18 cellular contexts compared by ENCODE assay signal in genomic region chr19:41411094-41411493, GRCh38. TPM values are rescaled to one million over a fixed set of nuclear protein-coding genes. Genes with fewer than 3 reads are reported as not detected.
DNase-seq lines count a peak whose midpoint lies in the region; ATAC-seq and TF ChIP-seq lines count a peak whose summit lies in the region.
"Had no signal": no experiment of that assay in that cellular context is flagged by ENCODE, and none has a peak within 500 bp of the region (broad histone marks: within the 10 kb centered on the region; RNA-seq: fewer than 3 reads in every experiment).

No MANE protein-coding gene starts in this region.

- H3K36me3 ChIP-seq in adrenal gland (replicated peaks in 1 of 2) (peaks cover 0 to 43% of the 10 kb centered on the region in 2 donors), esophagus (ENCODE audit: control insufficient read depth in 2 of 2, insufficient read depth in 2 of 2, low read length in 1 of 2) (peaks cover 5 to 27% of the 10 kb centered on the region in 2 donors)

- no peaks in the 10 kb centered on the region for H3K27me3 Mint-ChIP-seq in stimulated activated naive CD8-positive, alpha-beta T cell treated with anti-CD3 and anti-CD28 coated beads, Interleukin-15, amount 100 ng/mL, for 72 hours
- H3K27me3 Mint-ChIP-seq: CD4-positive, alpha-beta memory T cell had no signal

- DNase-seq in HL-60 (ENCODE audit: low read depth in 1 of 2, low spot score in 1 of 2) = no peak
- no peak for DNase-seq in adrenal gland
- no peak for DNase-seq in stimulated activated effector memory CD8-positive, alpha-beta T cell treated with anti-CD3 and anti-CD28 coated beads, Interleukin-12 subunit alpha, Interleukin-12 subunit beta, amount 100 ng/mL, for 72 hours (ENCODE audit: low spot score in 2 of 2)
- no peak for DNase-seq in hippocampal formation (lab: John Stamatoyannopoulos, UW)
- DNase-seq in stimulated activated naive CD8-positive, alpha-beta T cell treated with anti-CD3 and anti-CD28 coated beads, Interleukin-15, amount 100 ng/mL, for 72 hours = no peak
- DNase-seq: Calu3; CD4-positive, alpha-beta memory T cell; H7; IMR-90; NCI-H1417; NCI-H2029 treated with DMSO at 0.1 percent for 48 hours; NCI-H774; PC-9; SK-N-SH had no signal

- H3K4me3 ChIP-seq in HL-60 (replicated peaks; ENCODE audit: insufficient read depth, low read length) (no peak overlapping the region), adrenal gland (no peak overlapping the region), esophagus (ENCODE audit: low read depth in 1 of 2, low read length in 2 of 2) (no peak overlapping the region)
- H3K4me3 ChIP-seq: PC-9 had no signal

- H3K27ac ChIP-seq in HL-60 (replicated peaks) = peak overlapping the region; percentile 92
- H3K27ac ChIP-seq in adrenal gland = peak overlapping the region in 3 of 5 donors; percentile 48 to 79 (median 62)
- peak overlapping the region; percentile 2 to 15 for H3K27ac ChIP-seq in esophagus (ENCODE audit: low read depth in 2 of 2, low read length in 1 of 2)
- H3K27ac ChIP-seq: PC-9 had no signal

- peaks cover 14 to 26% of the 10 kb centered on the region in 2 donors for H3K4me1 ChIP-seq in adrenal gland (replicated peaks in 1 of 2)
- peaks cover 3 to 10% of the 10 kb centered on the region in 2 donors for H3K4me1 ChIP-seq in esophagus (ENCODE audit: control insufficient read depth in 2 of 2, insufficient read depth in 2 of 2, low read length in 1 of 2)

- TF ChIP-seq CTCF in HL-60 (IDR thresholded peaks at IDR 0.05; ENCODE audit: insufficient read depth, low read length) = no peak
- no peak for TF ChIP-seq CTCF in adrenal gland (IDR thresholded peaks at IDR 0.05)

- 69 to 100% (median 90%) methylated on average over 2 of the region's 2 CpGs for WGBS in adrenal gland, 4 donors
- 71 to 85% methylated on average over 2 of the region's 2 CpGs for WGBS in esophagus, 2 donors

- no peaks in the 10 kb centered on the region for H3K9me3 ChIP-seq in adrenal gland (replicated peaks in 1 of 3)
- no peaks in the 10 kb centered on the region for H3K9me3 ChIP-seq in esophagus (ENCODE audit: control insufficient read depth in 2 of 2, insufficient read depth in 1 of 2, low read depth in 1 of 2, low read length in 1 of 2)
- H3K9me3 ChIP-seq: SK-N-SH had no signal

- H3K9me3 Mint-ChIP-seq in stimulated activated effector memory CD8-positive, alpha-beta T cell treated with anti-CD3 and anti-CD28 coated beads, Interleukin-12 subunit alpha, Interleukin-12 subunit beta, amount 100 ng/mL, for 72 hours = no peaks in the 10 kb centered on the region
- H3K9me3 Mint-ChIP-seq in stimulated activated naive CD8-positive, alpha-beta T cell treated with anti-CD3 and anti-CD28 coated beads, Interleukin-15, amount 100 ng/mL, for 72 hours = no peaks in the 10 kb centered on the region
- H3K9me3 Mint-ChIP-seq: CD4-positive, alpha-beta memory T cell had no signal

- peaks cover 15% of the 10 kb centered on the region for H3K4me1 Mint-ChIP-seq in stimulated activated effector memory CD8-positive, alpha-beta T cell treated with anti-CD3 and anti-CD28 coated beads, Interleukin-12 subunit alpha, Interleukin-12 subunit beta, amount 100 ng/mL, for 72 hours
- peaks cover 5% of the 10 kb centered on the region for H3K4me1 Mint-ChIP-seq in stimulated activated naive CD8-positive, alpha-beta T cell treated with anti-CD3 and anti-CD28 coated beads, Interleukin-15, amount 100 ng/mL, for 72 hours

- peaks cover 39% of the 10 kb centered on the region for H3K36me3 Mint-ChIP-seq in stimulated activated effector memory CD8-positive, alpha-beta T cell treated with anti-CD3 and anti-CD28 coated beads, Interleukin-12 subunit alpha, Interleukin-12 subunit beta, amount 100 ng/mL, for 72 hours

- H3K4me3 Mint-ChIP-seq in stimulated activated effector memory CD8-positive, alpha-beta T cell treated with anti-CD3 and anti-CD28 coated beads, Interleukin-12 subunit alpha, Interleukin-12 subunit beta, amount 100 ng/mL, for 72 hours = no peak overlapping the region
- no peak overlapping the region for H3K4me3 Mint-ChIP-seq in stimulated activated naive CD8-positive, alpha-beta T cell treated with anti-CD3 and anti-CD28 coated beads, Interleukin-15, amount 100 ng/mL, for 72 hours

- intact Hi-C loops in adrenal gland (cut with DNase I) = no loop called here

- H3K27ac Mint-ChIP-seq in stimulated activated effector memory CD8-positive, alpha-beta T cell treated with anti-CD3 and anti-CD28 coated beads, Interleukin-12 subunit alpha, Interleukin-12 subunit beta, amount 100 ng/mL, for 72 hours = peak overlapping the region; percentile 50
- H3K27ac Mint-ChIP-seq in stimulated activated naive CD8-positive, alpha-beta T cell treated with anti-CD3 and anti-CD28 coated beads, Interleukin-15, amount 100 ng/mL, for 72 hours = no peak overlapping the region
- H3K27ac Mint-ChIP-seq: CD4-positive, alpha-beta memory T cell had no signal

- no peak for ATAC-seq in stimulated activated effector memory CD8-positive, alpha-beta T cell treated with anti-CD3 and anti-CD28 coated beads, Interleukin-12 subunit alpha, Interleukin-12 subunit beta, amount 100 ng/mL, for 72 hours
- ATAC-seq in GM21390 (IDR thresholded peaks at IDR 0.05; ENCODE audit: unreplicated experiment) = no peak
- no peak for ATAC-seq in stimulated activated naive CD8-positive, alpha-beta T cell treated with anti-CD3 and anti-CD28 coated beads, Interleukin-15, amount 100 ng/mL, for 72 hours

- H3K27me3 ChIP-seq in HL-60 (ENCODE audit: insufficient read depth, poor library complexity, severe bottlenecking) = no peaks in the 10 kb centered on the region
- H3K27me3 ChIP-seq in adrenal gland = no peaks in the 10 kb centered on the region
- no peaks in the 10 kb centered on the region for H3K27me3 ChIP-seq in esophagus (ENCODE audit: control insufficient read depth in 1 of 2, insufficient read depth in 2 of 2, low read length in 2 of 2)

- no peak for TF ChIP-seq POLR2A in adrenal gland (IDR thresholded peaks at IDR 0.05)

RNA-seq across cellular contexts. Expression of gene BCKDHA, which starts 13.5 kb away (rescaled TPM):
- total RNA-seq in adrenal gland = 100 to 1,000 TPM in 5 of 8 donors, 10 to 100 TPM in 3; 51.8 to 294 (median 116) TPM
- polyA plus RNA-seq in adrenal gland (10 to 100 TPM; 17.6 to 44.3 (median 30.4) TPM), esophagus (10 to 100 TPM; 37.0 to 61.8 TPM)

RNA-seq across cellular contexts. Expression of gene EXOSC5, which starts 13.9 kb away (rescaled TPM):
- total RNA-seq in adrenal gland = 10 to 100 TPM; 18.8 to 73.7 (median 28.9) TPM
- polyA plus RNA-seq in adrenal gland (10 to 100 TPM in 2 of 3 donors, 1 to 10 TPM in 1; 4.2 to 38.7 (median 18.4) TPM), esophagus (10 to 100 TPM; 26.3 to 31.9 TPM)

RNA-seq across cellular contexts. Expression of gene B3GNT8, which starts 16.1 kb away (rescaled TPM):
- total RNA-seq in adrenal gland = 1 to 10 TPM in 6 of 8 donors, under 1 TPM in 2; 0.30 to 5.5 (median 2.0) TPM
- polyA plus RNA-seq in adrenal gland (1 to 10 TPM in 2 of 3 donors, under 1 TPM in 1; 0.15 to 3.5 (median 1.2) TPM), esophagus (10 to 100 TPM; 42.9 to 68.8 TPM)
- total RNA-seq: HT1080, NCI-H460, PC-9 had no signal
- polyA plus RNA-seq: SK-N-SH had no signal

RNA-seq across cellular contexts. Expression of gene DMAC2, which starts 28.6 kb away (rescaled TPM):
- 10 to 100 TPM; 35.5 to 60.9 (median 47.8) TPM for total RNA-seq in adrenal gland
- 10 to 100 TPM; 30.7 to 50.1 (median 45.3) TPM for polyA plus RNA-seq in adrenal gland
- polyA plus RNA-seq in esophagus = 10 to 100 TPM; 22.6 to 38.9 TPM

RNA-seq across cellular contexts. Expression of gene ERICH4, which starts 31.9 kb away (rescaled TPM):
- not detected for total RNA-seq in adrenal gland
- polyA plus RNA-seq in adrenal gland (under 1 TPM in 1 of 3 donors, not detected in 2; 0.10 TPM), esophagus (not detected)
- total RNA-seq: Calu3; CD4-positive, alpha-beta memory T cell; H7; HT1080; IMR-90; NCI-H460; PC-9 had no signal
- polyA plus RNA-seq: CD4-positive, alpha-beta memory T cell; IMR-90; SK-N-SH had no signal

Comparison
In these comparisons a context has a peak if more than half of its experiments do, and no peak if none do; other contexts are left out.
1. H3K27ac ChIP-seq: peak in every context shown above with its lines; median percentile 92 in HL-60; 62 in adrenal gland; 8 in esophagus.
2. RNA of gene B3GNT8, which starts 16.1 kb away (polyA plus RNA-seq): 42.9 to 68.8 TPM in esophagus; 0.15 to 3.5 TPM in adrenal gland; every median in the first group is over 4 times any median in the second.